9 cellular contexts compared by ENCODE assay signal in the genomic region with DNA sequence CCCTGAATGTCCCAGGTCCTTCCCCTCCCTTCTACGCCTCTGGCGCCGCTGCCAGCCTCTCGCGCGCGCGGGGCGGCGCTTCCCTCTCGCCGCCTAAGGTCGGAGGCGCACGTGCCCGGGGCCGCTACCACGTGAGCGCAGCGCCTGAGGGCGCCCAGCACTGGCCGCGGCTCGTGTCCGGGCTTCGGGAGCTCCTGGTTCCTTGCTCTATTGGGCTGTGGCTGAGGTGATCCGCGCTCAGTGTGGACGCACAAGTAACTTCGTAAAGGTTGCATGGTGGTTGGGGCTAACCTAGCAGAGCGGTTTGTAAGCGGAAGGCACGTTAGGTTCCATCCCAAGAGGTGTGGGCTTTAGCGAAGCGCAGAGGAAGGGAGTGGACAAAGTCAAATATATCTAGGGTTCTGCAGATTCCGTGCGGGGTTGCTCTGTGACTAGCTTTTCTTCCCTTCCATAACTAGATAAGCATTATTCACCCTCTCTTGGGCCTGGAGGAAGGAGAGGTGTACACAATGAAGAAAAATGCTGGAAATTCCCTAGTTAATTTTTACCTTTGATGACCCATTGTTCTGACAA. TPM values are rescaled to one million over a fixed set of nuclear protein-coding genes. Genes with fewer than 3 reads are reported as not detected.
DNase-seq lines count a peak whose midpoint lies in the region; ATAC-seq and TF ChIP-seq lines count a peak whose summit lies in the region.
"Had no signal": no experiment of that assay in that cellular context is flagged by ENCODE, and none has a peak within 500 bp of the region (broad histone marks: within the 10 kb centered on the region; RNA-seq: fewer than 3 reads in every experiment).

No MANE protein-coding gene starts in this region.

- peak overlapping the region; percentile 99 for H2AFZ ChIP-seq in PC-3 (ENCODE audit: low read length)
- H2AFZ ChIP-seq in osteoblast (ENCODE audit: low read length) = peak overlapping the region; percentile 42

- peak; percentile 79 for DNase-seq in COR-L47 (lab: John Stamatoyannopoulos, UW)
- peak; percentile 61 for DNase-seq in PC-3
- peak; percentile 57 for DNase-seq in osteoblast (ENCODE audit: insufficient read length, low spot score, missing footprints)
- DNase-seq in SKM-1 treated with dmso at 0.1 percent for 144 hours (lab: John Stamatoyannopoulos, UW; ENCODE audit: unreplicated experiment) = no peak
- DNase-seq in T-helper 9 cell = no peak
- DNase-seq: DMS79 treated with DMSO at 0.1 percent for 48 hours had no signal

- H3K36me3 ChIP-seq in PC-3 (ENCODE audit: low read depth, low read length) = no peaks in the 10 kb centered on the region
- H3K36me3 ChIP-seq in gastroesophageal sphincter = no peaks in the 10 kb centered on the region
- no peaks in the 10 kb centered on the region for H3K36me3 ChIP-seq in osteoblast (ENCODE audit: insufficient read depth, low read length)

- H3K27me3 ChIP-seq in PC-3 (ENCODE audit: low read length) (no peaks in the 10 kb centered on the region), gastroesophageal sphincter (peaks cover 4% of the 10 kb centered on the region), osteoblast (ENCODE audit: insufficient read depth, low read length) (peaks cover 43% of the 10 kb centered on the region)

- H3K9me2 ChIP-seq in PC-3 (replicated peaks; ENCODE audit: low read length) = no peaks in the 10 kb centered on the region

- POLR2A ChIA-PET in PC-3 (lab: Charles Lee; ENCODE audit: unreplicated experiment) = no interaction called here

- peak overlapping the region; percentile 96 for H3K4me2 ChIP-seq in PC-3 (ENCODE audit: low read length)
- H3K4me2 ChIP-seq in osteoblast (ENCODE audit: insufficient read depth, low read length) = peak overlapping the region; percentile 88

- H3K4me3 ChIP-seq in PC-3 (ENCODE audit: low read length) = peak overlapping the region; percentile 89
- H3K4me3 ChIP-seq in gastroesophageal sphincter = peak overlapping the region; percentile 40 to 62
- no peak overlapping the region for H3K4me3 ChIP-seq in osteoblast (ENCODE audit: insufficient read depth, low read length)

- H3K4me1 ChIP-seq in PC-3 (ENCODE audit: insufficient read depth, low read length) (peaks cover 29% of the 10 kb centered on the region), gastroesophageal sphincter (peaks cover 0 to 45% (median 0%) of the 10 kb centered on the region in 3 donors), osteoblast (ENCODE audit: insufficient read depth, low read length) (peaks cover 18% of the 10 kb centered on the region)

- TF ChIP-seq CTCF in PC-3 (conservative IDR thresholded peaks at IDR 0.05; ENCODE audit: low read depth, low read length) (no peak), gastroesophageal sphincter (IDR thresholded peaks at IDR 0.05) (peak in 1 of 4 experiments; percentile 14), osteoblast (IDR thresholded peaks at IDR 0.05; ENCODE audit: extremely low read depth, low read depth, low read length) (no peak)

- no peak for TF ChIP-seq EP300 in gastroesophageal sphincter (IDR thresholded peaks at IDR 0.05)

- no peaks in the 10 kb centered on the region for H3K9me3 ChIP-seq in PC-3 (ENCODE audit: low read length)
- no peaks in the 10 kb centered on the region for H3K9me3 ChIP-seq in gastroesophageal sphincter
- H3K9me3 ChIP-seq in osteoblast (ENCODE audit: low read depth, low read length) = no peaks in the 10 kb centered on the region

- H3K9ac ChIP-seq in PC-3 (ENCODE audit: low read length) = peak overlapping the region; percentile 65

- 4 to 62% methylated on average over 2 to 8 of the region's 37 CpGs for WGBS in gastroesophageal sphincter (ENCODE audit: low coverage in 1 of 2), 2 donors

- peak overlapping the region; percentile 49 for H3K27ac ChIP-seq in PC-3 (ENCODE audit: low read length)
- H3K27ac ChIP-seq in gastroesophageal sphincter = peak overlapping the region in 3 of 4 donors; percentile 79 to 82 (median 81)
- H3K27ac ChIP-seq in osteoblast (ENCODE audit: low read depth, low read length) = no peak overlapping the region

- peaks cover 10% of the 10 kb centered on the region; the same call in 1 of the 2 replicates for H3K79me2 ChIP-seq in PC-3 (ENCODE audit: low read length)
- H3K79me2 ChIP-seq in osteoblast (ENCODE audit: insufficient read depth, low read length) = no peaks in the 10 kb centered on the region

- ATAC-seq in PC-3 (peak; percentile 52), gastroesophageal sphincter (peak; percentile 77), HG02870 (IDR thresholded peaks at IDR 0.05; ENCODE audit: unreplicated experiment) (no peak), GM18909 (IDR thresholded peaks at IDR 0.05; ENCODE audit: poor library complexity, unreplicated experiment) (no peak)

- intact Hi-C loops in PC-3 (cut with micrococcal nuclease) = loop anchor here (2.0 to 5.0 kb wide), 2 partner anchors 200 to 217 kb away; no protein-coding TSS in a partner anchor

- H4K20me1 ChIP-seq in PC-3 (ENCODE audit: low read length) (no peaks in the 10 kb centered on the region), osteoblast (ENCODE audit: insufficient read depth, low read length) (no peaks in the 10 kb centered on the region)

- H3F3A ChIP-seq in PC-3 (ENCODE audit: low read length, unreplicated experiment) = no peaks in the 10 kb centered on the region

- CTCF ChIA-PET in PC-3 (lab: Charles Lee) = no interaction called here

- no peak for TF ChIP-seq POLR2A in gastroesophageal sphincter (IDR thresholded peaks at IDR 0.05)

- no TSS peak for BruUV-seq in PC-3 (replicated peaks; lab: Mats Ljungman, UMichigan)

RNA-seq across cellular contexts. Expression of a gene that starts 1.8 kb away (rescaled TPM):
- total RNA-seq in PC-3 (2014; rRNA removed) (4.8 and 5.0 TPM in 2 replicates), gastroesophageal sphincter (1 to 10 TPM; 7.0 to 9.3 (median 8.6) TPM), osteoblast (0.29 and 0.36 TPM in 2 replicates)

Comparison
In these comparisons a context has a peak if more than half of its experiments do, and no peak if none do; other contexts are left out.
1. DNase-seq: peak in COR-L47 (single experiment), PC-3 (single experiment) and osteoblast (single experiment); none in SKM-1 treated with dmso at 0.1 percent for 144 hours (single experiment) and T-helper 9 cell (single experiment).
2. ATAC-seq: peak in PC-3 (single experiment) and gastroesophageal sphincter (single experiment); none in HG02870 (single experiment) and GM18909 (single experiment).